21 cellular contexts compared by ENCODE assay signal in the genomic region with DNA sequence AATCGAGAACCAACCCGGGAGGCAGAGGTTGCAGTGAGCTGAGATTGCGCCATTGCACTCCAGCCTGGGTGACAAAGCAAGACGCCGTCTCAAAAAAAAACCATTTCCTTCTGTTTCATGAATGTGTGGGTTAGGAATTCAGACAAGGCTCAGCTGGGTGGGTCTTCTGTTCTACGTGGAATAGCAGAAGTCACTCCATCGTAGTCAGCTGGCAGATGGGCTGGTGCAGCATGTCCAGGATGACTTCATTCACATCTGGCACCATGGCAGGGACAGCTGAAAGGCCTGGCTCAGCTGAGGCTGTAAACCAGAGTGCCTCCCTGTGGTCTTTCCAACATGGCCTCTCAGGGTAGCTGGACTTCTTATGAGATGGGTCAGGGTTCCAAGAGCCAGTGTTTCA.
DNase-seq lines count a peak whose midpoint lies in the region; ATAC-seq, FAIRE-seq and TF ChIP-seq lines count a peak whose summit lies in the region.
"Had no signal": no experiment of that assay in that cellular context is flagged by ENCODE, and none has a peak within 500 bp of the region (broad histone marks: within the 10 kb centered on the region; RNA-seq: fewer than 3 reads in every experiment).

No MANE protein-coding gene starts in this region.

- TF ChIP-seq POLR2A in HepG2 (IDR thresholded peaks at IDR 0.05; ENCODE audit: insufficient read depth in 1 of 2, low read depth in 2 of 2, low read length in 2 of 2): no peak
- no peak for TF ChIP-seq POLR2A in right lobe of liver (IDR thresholded peaks at IDR 0.05)

- CTCF ChIA-PET in HepG2 (lab: Yijun Ruan, JAX; ENCODE audit: low intra/inter-chr PET ratio, low total read pairs) (no interaction called here), A673 (lab: Charles Lee) (no interaction called here)

- H3K79me2 ChIP-seq in HepG2 (ENCODE audit: insufficient read depth, low read length): no peaks in the 10 kb centered on the region

- TF ChIP-seq EP300 in HepG2 (IDR thresholded peaks at IDR 0.05; ENCODE audit: low read depth in 2 of 2, low read length in 2 of 2) (no peak), HepG2 (CRISPR knock-in tag; IDR thresholded peaks at IDR 0.05; ENCODE audit: borderline replicate concordance) (no peak)

- no peak for ATAC-seq in HepG2
- ATAC-seq in right lobe of liver: no peak
- ATAC-seq in HG02885 (IDR thresholded peaks at IDR 0.05; ENCODE audit: poor library complexity, unreplicated experiment): no peak

- POLR2A ChIA-PET in HepG2 (lab: Yijun Ruan, JAX) (no interaction called here), A673 (lab: Charles Lee; ENCODE audit: low non-redundant PET) (no interaction called here)

- H3K4me3 ChIP-seq in HepG2 (replicated peaks in 1 of 3; ENCODE audit: insufficient read depth in 1 of 3, low read depth in 2 of 3, low read length in 3 of 3) (no peak overlapping the region), right lobe of liver (no peak overlapping the region), A673 (ENCODE audit: low read depth, low read length, poor library complexity, severe bottlenecking) (no peak overlapping the region)
- H3K4me3 ChIP-seq: SJSA1 had no signal

- H3K36me3 ChIP-seq in HepG2 (replicated peaks in 1 of 2; ENCODE audit: control insufficient read depth in 1 of 2, insufficient read depth in 2 of 2, low read length in 2 of 2) (no peaks in the 10 kb centered on the region), right lobe of liver (no peaks in the 10 kb centered on the region), A673 (ENCODE audit: insufficient read depth, low read length, poor library complexity, severe bottlenecking) (no peaks in the 10 kb centered on the region)
- H3K36me3 ChIP-seq: SJSA1 had no signal

- BruUV-seq in HepG2 (replicated peaks; lab: Mats Ljungman, UMichigan) (no TSS peak), A673 (replicated peaks; lab: Mats Ljungman, UMichigan) (no TSS peak)

- no peak overlapping the region for H2AFZ ChIP-seq in HepG2 (ENCODE audit: low read length)

- TF ChIP-seq RAD21 in HepG2 (CRISPR knock-in tag; IDR thresholded peaks at IDR 0.05): no peak

- 41% methylated on average over 7 of the region's 7 CpGs for WGBS in HepG2 (ENCODE audit: low lambda C conversion rate)
- WGBS in right lobe of liver (ENCODE audit: insufficient coverage, low coverage, low lambda C conversion rate, missing lambda C conversion rate): 93% methylated on average over 2 of the region's 7 CpGs

- H3K4me1 ChIP-seq in HepG2 (ENCODE audit: insufficient read depth, low read length): no peaks in the 10 kb centered on the region
- H3K4me1 ChIP-seq in right lobe of liver: no peaks in the 10 kb centered on the region
- no peaks in the 10 kb centered on the region for H3K4me1 ChIP-seq in A673 (ENCODE audit: insufficient read depth, low read length, poor library complexity, severe bottlenecking)

- H3K9me3 ChIP-seq in HepG2 (ENCODE audit: low read length): no peaks in the 10 kb centered on the region
- H3K9me3 ChIP-seq in right lobe of liver: no peaks in the 10 kb centered on the region
- H3K9me3 ChIP-seq in A673 (ENCODE audit: low read depth, low read length, poor library complexity, severe bottlenecking): no peaks in the 10 kb centered on the region
- H3K9me3 ChIP-seq: SJSA1 had no signal

- FAIRE-seq in HepG2 (lab: Jason Lieb, UNC): no peak
- FAIRE-seq: A204.1, GM19239 had no signal

- H4K20me1 ChIP-seq in HepG2 (ENCODE audit: insufficient read depth, low read length): no peaks in the 10 kb centered on the region

- DNase-seq in HepG2 (ENCODE audit: low spot score): no peak
- DNase-seq in right lobe of liver: no peak
- DNase-seq in NOMO-1 (lab: John Stamatoyannopoulos, UW; ENCODE audit: unreplicated experiment in 2 of 2): peak; percentile 76 to 89
- DNase-seq in SKM-1 treated with dmso at 0.1 percent for 144 hours (lab: John Stamatoyannopoulos, UW; ENCODE audit: unreplicated experiment): peak; percentile 90
- DNase-seq in stimulated activated CD4-positive, alpha-beta T cell treated with anti-CD3 and anti-CD28 coated beads, Interleukin-15, amount 100 ng/mL, for 24 hours: no peak
- DNase-seq in A673 (ENCODE audit: low spot score): no peak
- no peak for DNase-seq in activated T-cell treated with anti-CD3 and anti-CD28 coated beads for 4 hours
- DNase-seq: C1 segment of cervical spinal cord, H9, IMR-90, Kasumi-1, NCI-H1436, NCI-H2081, NCI-H226, NCI-H524 treated with DMSO at 0.1 percent for 48 hours, T-helper 1 cell had no signal

- H3K27ac ChIP-seq in HepG2 (ENCODE audit: extremely low read length, insufficient read depth, low read length) (no peak overlapping the region), right lobe of liver (no peak overlapping the region), A673 (ENCODE audit: low read depth, low read length, poor library complexity, severe bottlenecking) (no peak overlapping the region)
- H3K27ac ChIP-seq: RWPE1, SJSA1 had no signal

- peaks cover 0 to 10% of the 10 kb centered on the region in 2 experiments; a peak in 3 of 5 replicates for H3K27me3 ChIP-seq in HepG2 (ENCODE audit: control insufficient read depth in 1 of 2, insufficient read depth in 2 of 2, low read length in 2 of 2)
- H3K27me3 ChIP-seq in right lobe of liver: no peaks in the 10 kb centered on the region
- H3K27me3 ChIP-seq in A673 (replicated peaks; ENCODE audit: insufficient read depth, low read depth, low read length, poor library complexity): no peaks in the 10 kb centered on the region
- H3K27me3 ChIP-seq: SJSA1 had no signal

- intact Hi-C loops in HepG2 (cut with micrococcal nuclease; ENCODE audit: unreplicated experiment): no loop called here
- intact Hi-C loops in right lobe of liver (cut with DNase I): no loop called here
- intact Hi-C loops in A673 (cut with micrococcal nuclease; ENCODE audit: unreplicated experiment): no loop called here

- H3K9ac ChIP-seq in HepG2 (ENCODE audit: insufficient read depth, low read depth, low read length): no peak overlapping the region

- no peak overlapping the region for H3K4me2 ChIP-seq in HepG2 (ENCODE audit: low read depth, low read length)

- TF ChIP-seq CTCF in HepG2 (CRISPR knock-in tag; IDR thresholded peaks at IDR 0.05) (no peak), right lobe of liver (IDR thresholded peaks at IDR 0.05) (no peak), A673 (conservative IDR thresholded peaks at IDR 0.05; ENCODE audit: low read depth, low read length) (no peak)

- in situ Hi-C loops in HepG2 (cut with HindIII; ENCODE audit: extremely low pct_ligation_motif_present, low pct_unique_long_range_greater_than_20kb): no loop called here

TF ChIP-seq in HepG2, 621 proteins besides CTCF, POLR2A, EP300 and RAD21:
- no peak for TF ChIP-seq ZNF451 (CRISPR knock-in tag; IDR thresholded peaks at IDR 0.05)
- TF ChIP-seq ZNF703 (CRISPR knock-in tag; IDR thresholded peaks at IDR 0.05; ENCODE audit: borderline replicate concordance): no peak
- TF ChIP-seq ZNF331 (CRISPR knock-in tag; IDR thresholded peaks at IDR 0.05): peak; percentile 79
- no peak for TF ChIP-seq KMT2A (CRISPR knock-in tag; IDR thresholded peaks at IDR 0.05)
- no peak for TF ChIP-seq MAF1 (CRISPR knock-in tag; IDR thresholded peaks at IDR 0.05; ENCODE audit: borderline replicate concordance)

Comparison
In these comparisons a context has a peak if more than half of its experiments do, and no peak if none do; other contexts are left out.
1. DNase-seq: peak in NOMO-1 (2 of 2) and SKM-1 treated with dmso at 0.1 percent for 144 hours (single experiment); none in HepG2 (single experiment), right lobe of liver (0 of 3), stimulated activated CD4-positive, alpha-beta T cell treated with anti-CD3 and anti-CD28 coated beads, Interleukin-15, amount 100 ng/mL, for 24 hours (single experiment), A673 (single experiment) and activated T-cell treated with anti-CD3 and anti-CD28 coated beads for 4 hours (single experiment).